ENCODE assay signal across 6 cellular contexts in genomic region chr16:680967-681745, GRCh38. TPM values are rescaled to one million over a fixed set of nuclear protein-coding genes. Genes with fewer than 3 reads are reported as not detected.
DNase-seq lines count a peak whose midpoint lies in the region; ATAC-seq and TF ChIP-seq lines count a peak whose summit lies in the region.

No MANE protein-coding gene starts in this region.

- DNase-seq in GM13977 (ENCODE audit: low spot score) (no peak), RPMI7951 (ENCODE audit: low read depth) (peak; percentile 54), tibial nerve (ENCODE audit: low spot score in 2 of 2) (no peak), ureter (ENCODE audit: low spot score) (no peak), NCI-H187 (lab: John Stamatoyannopoulos, UW) (no peak)

- no peak for ATAC-seq in gastroesophageal sphincter

- TF ChIP-seq CTCF in GM13977 (IDR thresholded peaks at IDR 0.05; ENCODE audit: extremely low read depth, insufficient read depth, missing control alignments) (peak; percentile 25), gastroesophageal sphincter (IDR thresholded peaks at IDR 0.05) (no peak), tibial nerve (IDR thresholded peaks at IDR 0.05) (no peak)

- in situ Hi-C loops in GM13977 (cut with MboI; ENCODE audit: low pct_unique_long_range_greater_than_20kb, low sequenced_read_pairs, unreplicated experiment): no loop called here

- peak overlapping the region; percentile 59 to 97 for H3K4me3 ChIP-seq in gastroesophageal sphincter
- peak overlapping the region; percentile 69 to 91 (median 85) for H3K4me3 ChIP-seq in tibial nerve

- H3K9me3 ChIP-seq in gastroesophageal sphincter (no peaks in the 10 kb centered on the region), tibial nerve (no peaks in the 10 kb centered on the region)

- H3K36me3 ChIP-seq in gastroesophageal sphincter (peaks cover 0 to 24% of the 10 kb centered on the region in 2 donors), tibial nerve (peaks cover 0 to 33% (median 15%) of the 10 kb centered on the region in 3 donors)

- no peak for TF ChIP-seq POLR2A in gastroesophageal sphincter (IDR thresholded peaks at IDR 0.05)
- TF ChIP-seq POLR2A in tibial nerve (IDR thresholded peaks at IDR 0.05): no peak

- H3K27ac ChIP-seq in gastroesophageal sphincter (peak overlapping the region; percentile 37 to 100 (median 95)), tibial nerve (peak overlapping the region; percentile 85 to 97 (median 94))

- H3K27me3 ChIP-seq in gastroesophageal sphincter (peaks cover 8% of the 10 kb centered on the region), tibial nerve (no peaks in the 10 kb centered on the region)

- H3K4me1 ChIP-seq in gastroesophageal sphincter (peaks cover 0 to 70% (median 48%) of the 10 kb centered on the region in 3 donors), tibial nerve (peaks cover 0 to 62% (median 42%) of the 10 kb centered on the region in 4 donors)

- TF ChIP-seq EP300 in gastroesophageal sphincter (IDR thresholded peaks at IDR 0.05): no peak
- no peak for TF ChIP-seq EP300 in tibial nerve (IDR thresholded peaks at IDR 0.05)

- 80% methylated on average over 1 of the region's 44 CpGs; no CpG with 5 or more reads in 1 of the 2 donors for WGBS in gastroesophageal sphincter (ENCODE audit: low coverage in 1 of 2), 2 donors
- 48 to 62% methylated on average over 32 to 34 of the region's 44 CpGs for WGBS in tibial nerve, 2 donors

RNA-seq across cellular contexts. Expression of gene STUB1, which starts 0.9 kb away (rescaled TPM):
- 136 and 183 TPM in 2 replicates for total RNA-seq in RPMI7951 (2014; rRNA removed; shearing (Covaris generic))
- 100 to 1,000 TPM; 161 to 212 (median 179) TPM for total RNA-seq in gastroesophageal sphincter
- total RNA-seq in tibial nerve: 100 to 1,000 TPM; 152 to 213 (median 186) TPM
- 118 TPM for total RNA-seq in ureter

RNA-seq across cellular contexts. Expression of gene JMJD8, which starts 3.0 kb away (rescaled TPM):
- total RNA-seq in RPMI7951 (2014; rRNA removed; shearing (Covaris generic)): 38.4 and 47.1 TPM in 2 replicates
- total RNA-seq in gastroesophageal sphincter (100 to 1,000 TPM in 1 of 4 donors, 10 to 100 TPM in 3; 70.2 to 109 (median 90.5) TPM), tibial nerve (100 to 1,000 TPM in 2 of 4 donors, 10 to 100 TPM in 2; 83.1 to 119 (median 101) TPM), ureter (63.4 TPM)

RNA-seq across cellular contexts. Expression of gene RHBDL1, which starts 5.7 kb away (rescaled TPM):
- 0.72 TPM in 1 of 2 replicates, not detected in the other for total RNA-seq in RPMI7951 (2014; rRNA removed; shearing (Covaris generic))
- 1 to 10 TPM in 3 of 4 donors, not detected in 1; 1.1 to 1.5 (median 1.3) TPM for total RNA-seq in gastroesophageal sphincter
- 1 to 10 TPM in 3 of 4 donors, under 1 TPM in 1; 0.90 to 3.5 (median 1.9) TPM for total RNA-seq in tibial nerve
- 2.3 TPM for total RNA-seq in ureter

RNA-seq across cellular contexts. Expression of gene WDR24, which starts 9.0 kb away (rescaled TPM):
- 2.0 and 2.6 TPM in 2 replicates for total RNA-seq in RPMI7951 (2014; rRNA removed; shearing (Covaris generic))
- 10 to 100 TPM in 1 of 4 donors, 1 to 10 TPM in 3; 8.1 to 16.7 (median 9.6) TPM for total RNA-seq in gastroesophageal sphincter
- 10 to 100 TPM; 13.1 to 18.2 (median 15.8) TPM for total RNA-seq in tibial nerve
- total RNA-seq in ureter: 10.4 TPM

RNA-seq across cellular contexts. Expression of gene RHOT2, which starts 13.2 kb away (rescaled TPM):
- total RNA-seq in RPMI7951 (2014; rRNA removed; shearing (Covaris generic)): 23.7 and 24.2 TPM in 2 replicates
- total RNA-seq in gastroesophageal sphincter (10 to 100 TPM; 50.2 to 64.0 (median 55.0) TPM), tibial nerve (100 to 1,000 TPM in 3 of 4 donors, 10 to 100 TPM in 1; 68.6 to 188 (median 106) TPM), ureter (129 TPM)
